19 cellular contexts compared by ENCODE assay signal in genomic region chr13:30364876-30365275, GRCh38. TPM values are rescaled to one million over a fixed set of nuclear protein-coding genes. Genes with fewer than 3 reads are reported as not detected.
DNase-seq lines count a peak whose midpoint lies in the region; ATAC-seq, FAIRE-seq and TF ChIP-seq lines count a peak whose summit lies in the region.
"Had no signal": no experiment of that assay in that cellular context is flagged by ENCODE, and none has a peak within 500 bp of the region (broad histone marks: within the 10 kb centered on the region; RNA-seq: fewer than 3 reads in every experiment).

No MANE protein-coding gene starts in this region.

- H2AFZ ChIP-seq in HepG2 (ENCODE audit: low read length): no peak overlapping the region

- peak overlapping the region; percentile 17 to 34 for H3K27ac ChIP-seq in liver (ENCODE audit: low read depth in 1 of 2, low read length in 2 of 2)
- no peak overlapping the region for H3K27ac ChIP-seq in HepG2 (ENCODE audit: extremely low read length, insufficient read depth, low read length)
- H3K27ac ChIP-seq in right lobe of liver: peak overlapping the region in 2 of 3 donors; percentile 8 to 47
- H3K27ac ChIP-seq in vagina: peak overlapping the region; percentile 37
- no peak overlapping the region for H3K27ac ChIP-seq in left lung

- H3K9ac ChIP-seq in liver (ENCODE audit: low read depth in 1 of 2, low read length in 2 of 2) (no peak overlapping the region), HepG2 (ENCODE audit: insufficient read depth, low read depth, low read length) (no peak overlapping the region)

- no peak for TF ChIP-seq EP300 in HepG2 (IDR thresholded peaks at IDR 0.05; ENCODE audit: low read depth in 2 of 2, low read length in 2 of 2)
- no peak for TF ChIP-seq EP300 in HepG2 (CRISPR knock-in tag; IDR thresholded peaks at IDR 0.05; ENCODE audit: borderline replicate concordance)

- FAIRE-seq in HepG2 (lab: Jason Lieb, UNC): no peak
- FAIRE-seq: H1, kidney had no signal

- peaks cover 2 to 18% (median 8%) of the 10 kb centered on the region in 4 donors for H3K4me1 ChIP-seq in liver (ENCODE audit: control insufficient read depth in 4 of 4, insufficient read depth in 4 of 4, low read length in 3 of 4)
- peaks cover 23% of the 10 kb centered on the region for H3K4me1 ChIP-seq in HepG2 (ENCODE audit: insufficient read depth, low read length)
- H3K4me1 ChIP-seq in right lobe of liver: peaks cover 0 to 23% (median 8%) of the 10 kb centered on the region in 4 donors
- H3K4me1 ChIP-seq in vagina: peaks cover 6% of the 10 kb centered on the region
- H3K4me1 ChIP-seq in left lung: peaks cover 3 to 5% of the 10 kb centered on the region in 2 donors
- H3K4me1 ChIP-seq: uterus had no signal

- 75% methylated on average over 7 of the region's 7 CpGs for WGBS in liver
- 79% methylated on average over 7 of the region's 7 CpGs for WGBS in HepG2 (ENCODE audit: low lambda C conversion rate)
- 72% methylated on average over 7 of the region's 7 CpGs for WGBS in right lobe of liver (ENCODE audit: insufficient coverage, low coverage, low lambda C conversion rate, missing lambda C conversion rate)

- no peak for DNase-seq in HepG2 (ENCODE audit: low spot score)
- peak; percentile 62 to 94 for DNase-seq in dermis microvascular lymphatic vessel endothelial cell (ENCODE audit: low read depth in 2 of 2)
- DNase-seq in right lobe of liver: no peak
- DNase-seq in vagina (ENCODE audit: extremely low spot score in 2 of 2): no peak
- no peak for DNase-seq in left lung
- DNase-seq: ACHN; activated CD8-positive, alpha-beta memory T cell treated with anti-CD3 and anti-CD28 coated beads for 24 hours; activated naive CD4-positive, alpha-beta T cell treated with anti-CD3 and anti-CD28 coated beads for 36 hours; cerebellar nuclear complex; DMS79; kidney; NCI-H526 treated with DMSO at 0.1 percent for 48 hours; occipital lobe; uterus had no signal

- H3K4me2 ChIP-seq in HepG2 (ENCODE audit: low read depth, low read length): no peak overlapping the region

- POLR2A ChIA-PET in HepG2 (lab: Yijun Ruan, JAX): no interaction called here

- intact Hi-C loops in HepG2 (cut with micrococcal nuclease; ENCODE audit: unreplicated experiment): loop anchor here (1.0 kb wide), 1 partner anchor 93 kb away; no protein-coding TSS in a partner anchor
- intact Hi-C loops in right lobe of liver (cut with DNase I): no loop called here
- intact Hi-C loops in vagina (cut with DNase I): no loop called here
- intact Hi-C loops in left lung (cut with DNase I): no loop called here

- H3K27me3 ChIP-seq in liver (ENCODE audit: control insufficient read depth in 4 of 4, insufficient read depth in 4 of 4, low read length in 3 of 4) (no peaks in the 10 kb centered on the region), HepG2 (ENCODE audit: control insufficient read depth in 1 of 2, insufficient read depth in 2 of 2, low read length in 2 of 2) (no peaks in the 10 kb centered on the region), right lobe of liver (no peaks in the 10 kb centered on the region), vagina (no peaks in the 10 kb centered on the region), left lung (no peaks in the 10 kb centered on the region)
- H3K27me3 ChIP-seq: uterus had no signal

- H4K20me1 ChIP-seq in HepG2 (ENCODE audit: insufficient read depth, low read length): no peaks in the 10 kb centered on the region

- CTCF ChIA-PET in HepG2 (lab: Yijun Ruan, JAX; ENCODE audit: low intra/inter-chr PET ratio, low total read pairs): no interaction called here

- no TSS peak for BruUV-seq in HepG2 (replicated peaks; lab: Mats Ljungman, UMichigan)

- TF ChIP-seq POLR2A in HepG2 (IDR thresholded peaks at IDR 0.05; ENCODE audit: insufficient read depth in 1 of 2, low read depth in 2 of 2, low read length in 2 of 2): no peak
- no peak for TF ChIP-seq POLR2A in right lobe of liver (IDR thresholded peaks at IDR 0.05)
- no peak for TF ChIP-seq POLR2A in vagina (IDR thresholded peaks at IDR 0.05)

- H3K36me3 ChIP-seq in liver (ENCODE audit: control insufficient read depth in 4 of 4, insufficient read depth in 3 of 4, low read depth in 1 of 4, low read length in 3 of 4) (no peaks in the 10 kb centered on the region), HepG2 (replicated peaks in 1 of 2; ENCODE audit: control insufficient read depth in 1 of 2, insufficient read depth in 2 of 2, low read length in 2 of 2) (no peaks in the 10 kb centered on the region), right lobe of liver (no peaks in the 10 kb centered on the region), vagina (no peaks in the 10 kb centered on the region), left lung (no peaks in the 10 kb centered on the region)
- H3K36me3 ChIP-seq: uterus had no signal

- H3K4me3 ChIP-seq in liver (ENCODE audit: low read depth in 1 of 3, low read length in 3 of 3) (no peak overlapping the region), HepG2 (replicated peaks in 1 of 3; ENCODE audit: insufficient read depth in 1 of 3, low read depth in 2 of 3, low read length in 3 of 3) (no peak overlapping the region), right lobe of liver (no peak overlapping the region), vagina (no peak overlapping the region), left lung (no peak overlapping the region)
- H3K4me3 ChIP-seq: uterus had no signal

- in situ Hi-C loops in HepG2 (cut with HindIII; ENCODE audit: extremely low pct_ligation_motif_present, low pct_unique_long_range_greater_than_20kb): no loop called here

- no peaks in the 10 kb centered on the region for H3K9me3 ChIP-seq in liver (ENCODE audit: control insufficient read depth in 4 of 4, low read length in 3 of 4)
- no peaks in the 10 kb centered on the region for H3K9me3 ChIP-seq in HepG2 (ENCODE audit: low read length)
- no peaks in the 10 kb centered on the region for H3K9me3 ChIP-seq in right lobe of liver
- H3K9me3 ChIP-seq in vagina: no peaks in the 10 kb centered on the region
- H3K9me3 ChIP-seq in left lung: no peaks in the 10 kb centered on the region
- H3K9me3 ChIP-seq: uterus had no signal

- TF ChIP-seq RAD21 in liver (IDR thresholded peaks at IDR 0.05): no peak
- TF ChIP-seq RAD21 in HepG2 (CRISPR knock-in tag; IDR thresholded peaks at IDR 0.05): no peak

- no peak for TF ChIP-seq CTCF in liver (IDR thresholded peaks at IDR 0.05; ENCODE audit: low read depth, low read length, missing input control)
- TF ChIP-seq CTCF in HepG2 (CRISPR knock-in tag; IDR thresholded peaks at IDR 0.05): no peak
- no peak for TF ChIP-seq CTCF in right lobe of liver (IDR thresholded peaks at IDR 0.05)
- TF ChIP-seq CTCF in vagina (IDR thresholded peaks at IDR 0.05): no peak
- no peak for TF ChIP-seq CTCF in left lung (IDR thresholded peaks at IDR 0.05)

- no peaks in the 10 kb centered on the region for H3K79me2 ChIP-seq in HepG2 (ENCODE audit: insufficient read depth, low read length)

- ATAC-seq in HepG2: no peak
- peak in 3 of 4 donors; percentile 25 to 54 (median 51) for ATAC-seq in right lobe of liver
- no peak for ATAC-seq in left lung
- no peak for ATAC-seq in GM21423 (IDR thresholded peaks at IDR 0.05; ENCODE audit: unreplicated experiment)
- ATAC-seq in HG03521 (IDR thresholded peaks at IDR 0.05; ENCODE audit: unreplicated experiment): no peak
- ATAC-seq: Right ventricle myocardium inferior had no signal

RNA-seq across cellular contexts. Expression of gene UBE2L5, which starts 57.4 kb away (rescaled TPM):
- total RNA-seq in liver (not detected), HepG2 (2016; rRNA removed; fragmentation: Illumina TruSeq; extraction: Trizol) (0.13 and 0.22 TPM in 2 replicates), dermis microvascular lymphatic vessel endothelial cell (not detected in 2 replicates), right lobe of liver (not detected), vagina (not detected), left lung (not detected)
- polyA plus RNA-seq in liver (under 1 TPM in 1 of 2 donors, not detected in 1; 0.10 TPM), HepG2 (2011; rRNA removed) (not detected in 2 replicates)
- not detected in 2 replicates for total RNA-seq in HepG2 (2016; cell fraction: cytosol; rRNA removed; fragmentation: Illumina TruSeq; extraction: Trizol; ENCODE audit: low read depth)
- not detected in 2 replicates for total RNA-seq in HepG2 (2016; cell fraction: insoluble cytoplasmic fraction; rRNA removed; fragmentation: Illumina TruSeq; extraction: Trizol)
- not detected in 2 replicates for total RNA-seq in HepG2 (2016; cell fraction: membrane; rRNA removed; fragmentation: Illumina TruSeq; extraction: Trizol)
- total RNA-seq in HepG2 (2016; cell fraction: nucleus; rRNA removed; fragmentation: Illumina TruSeq; extraction: Trizol): not detected in 2 replicates
- not detected in 2 replicates for polyA plus RNA-seq in HepG2 (2011; cell fraction: cytosol; rRNA removed)
- not detected in 2 replicates for polyA plus RNA-seq in HepG2 (2011; cell fraction: nucleus; rRNA removed)
- 0.43 and 3.2 TPM in 2 replicates for polyA plus RNA-seq in HepG2 (2012)
- not detected in 2 replicates for polyA plus RNA-seq in HepG2 (2016; cell fraction: cytosol; fragmentation: Illumina TruSeq; extraction: Trizol; ENCODE audit: low read depth)
- 1.0 TPM in 1 of 2 replicates, not detected in the other for polyA plus RNA-seq in HepG2 (2016; cell fraction: insoluble cytoplasmic fraction; fragmentation: Illumina TruSeq; extraction: Trizol; ENCODE audit: low read depth)
- polyA plus RNA-seq in HepG2 (2016; cell fraction: membrane; fragmentation: Illumina TruSeq; extraction: Trizol; ENCODE audit: low read depth): not detected in 2 replicates
- polyA plus RNA-seq in HepG2 (2016; cell fraction: nucleus; fragmentation: Illumina TruSeq; extraction: Trizol; ENCODE audit: insufficient read depth, low read depth): not detected in 2 replicates
- polyA minus RNA-seq in HepG2 (2011; rRNA and poly(A)+ RNA removed; ENCODE audit: low replicate concordance): not detected in 2 replicates
- not detected in 2 replicates for polyA minus RNA-seq in HepG2 (2011; cell fraction: cytosol; rRNA and poly(A)+ RNA removed)
- polyA minus RNA-seq in HepG2 (2011; cell fraction: nucleus; rRNA and poly(A)+ RNA removed): not detected in 2 replicates
- total RNA-seq: activated naive CD4-positive, alpha-beta T cell treated with anti-CD3 and anti-CD28 coated beads for 36 hours; H1; kidney; occipital lobe; Right ventricle myocardium inferior had no signal
- polyA plus RNA-seq: H1 had no signal

RNA-seq across cellular contexts. Expression of gene KATNAL1, which starts 57.5 kb away (rescaled TPM):
- total RNA-seq in liver (10 to 100 TPM in 1 of 2 donors, 1 to 10 TPM in 1; 8.6 to 12.8 TPM), HepG2 (2016; rRNA removed; fragmentation: Illumina TruSeq; extraction: Trizol) (11.8 and 13.9 TPM in 2 replicates), dermis microvascular lymphatic vessel endothelial cell (9.1 and 11.5 TPM in 2 replicates), right lobe of liver (1 to 10 TPM; 6.3 to 10.0 (median 9.3) TPM), vagina (20.6 TPM), left lung (10 to 100 TPM; 20.8 to 24.9 TPM)
- polyA plus RNA-seq in liver (1 to 10 TPM; 2.7 to 3.3 TPM), HepG2 (2011; rRNA removed) (2.8 and 3.2 TPM in 2 replicates)
- total RNA-seq in HepG2 (2016; cell fraction: cytosol; rRNA removed; fragmentation: Illumina TruSeq; extraction: Trizol; ENCODE audit: low read depth): 19.6 and 22.7 TPM in 2 replicates
- 10.8 and 15.5 TPM in 2 replicates for total RNA-seq in HepG2 (2016; cell fraction: insoluble cytoplasmic fraction; rRNA removed; fragmentation: Illumina TruSeq; extraction: Trizol)
- total RNA-seq in HepG2 (2016; cell fraction: membrane; rRNA removed; fragmentation: Illumina TruSeq; extraction: Trizol): 15.8 and 20.3 TPM in 2 replicates
- 16.2 and 19.5 TPM in 2 replicates for total RNA-seq in HepG2 (2016; cell fraction: nucleus; rRNA removed; fragmentation: Illumina TruSeq; extraction: Trizol)
- 1.6 and 2.2 TPM in 2 replicates for polyA plus RNA-seq in HepG2 (2011; cell fraction: cytosol; rRNA removed)
- polyA plus RNA-seq in HepG2 (2011; cell fraction: nucleus; rRNA removed): 2.9 and 3.5 TPM in 2 replicates
- 2.6 and 4.0 TPM in 2 replicates for polyA plus RNA-seq in HepG2 (2012)
- polyA plus RNA-seq in HepG2 (2016; cell fraction: cytosol; fragmentation: Illumina TruSeq; extraction: Trizol; ENCODE audit: low read depth): 4.6 and 4.7 TPM in 2 replicates
- polyA plus RNA-seq in HepG2 (2016; cell fraction: insoluble cytoplasmic fraction; fragmentation: Illumina TruSeq; extraction: Trizol; ENCODE audit: low read depth): 6.3 and 6.7 TPM in 2 replicates
- polyA plus RNA-seq in HepG2 (2016; cell fraction: membrane; fragmentation: Illumina TruSeq; extraction: Trizol; ENCODE audit: low read depth): 6.3 and 7.2 TPM in 2 replicates
- polyA plus RNA-seq in HepG2 (2016; cell fraction: nucleus; fragmentation: Illumina TruSeq; extraction: Trizol; ENCODE audit: insufficient read depth, low read depth): 6.7 and 8.5 TPM in 2 replicates
- 1.8 and 3.2 TPM in 2 replicates for polyA minus RNA-seq in HepG2 (2011; rRNA and poly(A)+ RNA removed; ENCODE audit: low replicate concordance)
- polyA minus RNA-seq in HepG2 (2011; cell fraction: cytosol; rRNA and poly(A)+ RNA removed): 3.5 and 6.6 TPM in 2 replicates
- polyA minus RNA-seq in HepG2 (2011; cell fraction: nucleus; rRNA and poly(A)+ RNA removed): 15.3 and 19.6 TPM in 2 replicates

Comparison
In these comparisons a context has a peak if more than half of its experiments do, and no peak if none do; other contexts are left out.
1. H3K27ac ChIP-seq: peak in liver (2 of 2), right lobe of liver (2 of 3) and vagina (single experiment); none in HepG2 (single experiment) and left lung (0 of 2).
2. ATAC-seq: peak in right lobe of liver (3 of 4); none in HepG2 (single experiment), left lung (single experiment), GM21423 (single experiment) and HG03521 (single experiment).
3. DNase-seq: peak in dermis microvascular lymphatic vessel endothelial cell (2 of 2); none in HepG2 (single experiment), right lobe of liver (0 of 3), vagina (0 of 2) and left lung (0 of 2).